ENCODE assay signal across 10 cellular contexts in genomic region chr18:47163241-47163640, GRCh38. TPM values are rescaled to one million over a fixed set of nuclear protein-coding genes. Genes with fewer than 3 reads are reported as not detected.
A peak's percentile ranks its signal among the peaks of the same experiment; 100 is the strongest.
DNase-seq lines count a peak whose midpoint lies in the region; ATAC-seq and TF ChIP-seq lines count a peak whose summit lies in the region.
"Had no signal": no experiment of that assay in that cellular context is flagged by ENCODE, and none has a peak within 500 bp of the region (broad histone marks: within the 10 kb centered on the region; RNA-seq: fewer than 3 reads in every experiment).

No MANE protein-coding gene starts in this region.

- no peaks in the 10 kb centered on the region for H3K36me3 ChIP-seq in BE2C
- H3K36me3 ChIP-seq: Peyer's patch had no signal

- TF ChIP-seq CTCF in epithelial cell of esophagus (IDR thresholded peaks at IDR 0.05; ENCODE audit: insufficient read depth, low read depth, low read length, missing control alignments) (no peak), BE2C (IDR thresholded peaks at IDR 0.05; ENCODE audit: low read depth, low read length) (no peak)

- H3K4me1 ChIP-seq in BE2C = no peaks in the 10 kb centered on the region
- H3K4me1 ChIP-seq: Peyer's patch had no signal

- no peaks in the 10 kb centered on the region for H3K9me3 ChIP-seq in BE2C
- H3K9me3 ChIP-seq: Peyer's patch had no signal

- H3K27me3 ChIP-seq in BE2C = no peaks in the 10 kb centered on the region
- H3K27me3 ChIP-seq: Peyer's patch had no signal

- peak; percentile 66 for DNase-seq in EL
- DNase-seq in epithelial cell of esophagus (ENCODE audit: low read depth) = peak; percentile 82
- DNase-seq in BE2C = no peak
- no peak for DNase-seq in COLO829 (ENCODE audit: low spot score)
- no peak for DNase-seq in SIG-M5 (lab: John Stamatoyannopoulos, UW)
- no peak for DNase-seq in SKM-1 (lab: John Stamatoyannopoulos, UW; ENCODE audit: unreplicated experiment)
- DNase-seq: Peyer's patch had no signal

- H3K4me3 ChIP-seq in epithelial cell of esophagus (ENCODE audit: low read length) = no peak overlapping the region
- no peak overlapping the region for H3K4me3 ChIP-seq in BE2C (ENCODE audit: low read depth, low read length)
- H3K4me3 ChIP-seq: coronary artery, Peyer's patch had no signal

- ATAC-seq in GM21360 (IDR thresholded peaks at IDR 0.05; ENCODE audit: unreplicated experiment) = peak; percentile 62
- ATAC-seq in HG03342 (IDR thresholded peaks at IDR 0.05; ENCODE audit: unreplicated experiment) = peak; percentile 87

RNA-seq across cellular contexts. Expression of gene IER3IP1, which starts 12.9 kb away (rescaled TPM):
- 19.3 TPM for polyA plus RNA-seq in BE2C (2012; ENCODE audit: insufficient read depth, insufficient read length, low read depth)

RNA-seq across cellular contexts. Expression of gene HDHD2, which starts 12.9 kb away (rescaled TPM):
- polyA plus RNA-seq in BE2C (2012; ENCODE audit: insufficient read depth, insufficient read length, low read depth) = 10.6 TPM

Comparison
In these comparisons a context has a peak if more than half of its experiments do, and no peak if none do; other contexts are left out.
1. DNase-seq: peak in EL (single experiment) and epithelial cell of esophagus (single experiment); none in BE2C (single experiment), COLO829 (single experiment), SIG-M5 (single experiment) and SKM-1 (single experiment).